Comparison of ENCODE assay signal across 9 cellular contexts in genomic region chr1:119372493-119373086, GRCh38. TPM values are rescaled to one million over a fixed set of nuclear protein-coding genes. Genes with fewer than 3 reads are reported as not detected.
DNase-seq lines count a peak whose midpoint lies in the region; ATAC-seq, FAIRE-seq and TF ChIP-seq lines count a peak whose summit lies in the region.
"Had no signal": no experiment of that assay in that cellular context is flagged by ENCODE, and none has a peak within 500 bp of the region (broad histone marks: within the 10 kb centered on the region; RNA-seq: fewer than 3 reads in every experiment).

No MANE protein-coding gene starts in this region.

- H3K14ac ChIP-seq in trophoblast cell (ENCODE audit: low read length), result no peak overlapping the region

- H4K91ac ChIP-seq in trophoblast cell (ENCODE audit: low read depth, low read length), result no peak overlapping the region

- H3K27ac ChIP-seq in brain microvascular endothelial cell (no peak overlapping the region), trophoblast cell (ENCODE audit: low read depth, low read length) (no peak overlapping the region)

- H3K4me1 Mint-ChIP-seq in effector memory CD8-positive, alpha-beta T cell (ENCODE audit: low read depth in 2 of 2), result no peaks in the 10 kb centered on the region

- H3K79me1 ChIP-seq in trophoblast cell (ENCODE audit: low read length), result no peaks in the 10 kb centered on the region

- peaks cover 22 to 25% of the 10 kb centered on the region in 2 donors for H3K27me3 Mint-ChIP-seq in effector memory CD8-positive, alpha-beta T cell

- H3K23ac ChIP-seq in trophoblast cell (ENCODE audit: low read length), result no peak overlapping the region

- no peak overlapping the region for H2AK5ac ChIP-seq in trophoblast cell (ENCODE audit: low read length)

- no peak overlapping the region for H3K27ac Mint-ChIP-seq in effector memory CD8-positive, alpha-beta T cell

- H3K4me1 ChIP-seq in trophoblast cell (ENCODE audit: control insufficient read depth in 1 of 2, insufficient read depth in 2 of 2, low read length in 2 of 2), result peaks cover 2 to 4% of the 10 kb centered on the region in 2 experiments

- H3K27me3 ChIP-seq in brain microvascular endothelial cell (replicated peaks) (no peaks in the 10 kb centered on the region), trophoblast cell (ENCODE audit: insufficient read depth, low read length) (no peaks in the 10 kb centered on the region)

- no peak overlapping the region for H3K18ac ChIP-seq in trophoblast cell (ENCODE audit: low read length)

- no peaks in the 10 kb centered on the region for H3K36me3 Mint-ChIP-seq in effector memory CD8-positive, alpha-beta T cell (ENCODE audit: insufficient read depth)

- no peak overlapping the region for H3K4me2 ChIP-seq in trophoblast cell (ENCODE audit: low read length)

- no peak overlapping the region for H4K8ac ChIP-seq in trophoblast cell (ENCODE audit: low read depth, low read length)

- no peak overlapping the region for H4K12ac ChIP-seq in trophoblast cell (ENCODE audit: low read depth, low read length)

- in situ Hi-C loops in brain microvascular endothelial cell (cut with HindIII; ENCODE audit: low pct_ligation_motif_present, low sequenced_read_pairs), result no loop called here

- no peaks in the 10 kb centered on the region for H3K9me3 Mint-ChIP-seq in effector memory CD8-positive, alpha-beta T cell

- H3K4me3 Mint-ChIP-seq in effector memory CD8-positive, alpha-beta T cell, result no peak overlapping the region

- H3K9ac ChIP-seq in trophoblast cell (ENCODE audit: low read length), result no peak overlapping the region

- H3K4ac ChIP-seq in trophoblast cell (ENCODE audit: low read depth, low read length), result no peak overlapping the region

- no peak overlapping the region for H2AFZ ChIP-seq in trophoblast cell (ENCODE audit: insufficient read depth, low read length, poor library complexity)

- no peak overlapping the region for H2BK120ac ChIP-seq in trophoblast cell (ENCODE audit: insufficient read depth, low read length, poor library complexity)

- H3K79me2 ChIP-seq in trophoblast cell (ENCODE audit: control insufficient read depth, insufficient read depth, low read length, poor library complexity), result no peaks in the 10 kb centered on the region

- peak; percentile 28 for TF ChIP-seq CTCF in brain microvascular endothelial cell (IDR thresholded peaks at IDR 0.05; ENCODE audit: low read depth, low read length, missing control alignments)

- H3K36me3 ChIP-seq in brain microvascular endothelial cell (replicated peaks) (no peaks in the 10 kb centered on the region), trophoblast cell (ENCODE audit: control insufficient read depth in 1 of 2, insufficient read depth in 2 of 2, low read length in 2 of 2) (no peaks in the 10 kb centered on the region)

- no peak for FAIRE-seq in HTR-8/SVneo (lab: Jason Lieb, UNC)

- ATAC-seq in GM19395 (IDR thresholded peaks at IDR 0.05; ENCODE audit: unreplicated experiment) (peak; percentile 81), GM19328 (IDR thresholded peaks at IDR 0.05; ENCODE audit: unreplicated experiment) (no peak)
- no peak for ATAC-seq in effector memory CD8-positive, alpha-beta T cell (replicated peaks)

- WGBS in trophoblast cell (ENCODE audit: extremely low coverage, insufficient coverage, insufficient read length), result no CpG with 5 or more reads among the region's 6 CpGs

- no peak overlapping the region for H2BK5ac ChIP-seq in trophoblast cell (ENCODE audit: low read depth, low read length, poor library complexity)

- DNase-seq in ELF-1 (ENCODE audit: low read depth, low spot score), result peak; percentile 76
- DNase-seq in HTR-8/SVneo (ENCODE audit: insufficient read length, low spot score), result peak; percentile 5
- DNase-seq in brain microvascular endothelial cell, result no peak
- peak; percentile 59 to 76 for DNase-seq in trophoblast cell
- DNase-seq in T-helper 2 cell, result no peak
- no peak for DNase-seq in effector memory CD8-positive, alpha-beta T cell

- no peak overlapping the region for H2BK12ac ChIP-seq in trophoblast cell (ENCODE audit: low read length)

- H3K9me3 ChIP-seq in trophoblast cell (ENCODE audit: insufficient read depth, low read depth, low read length), result no peaks in the 10 kb centered on the region

- no peak overlapping the region for H3K4me3 ChIP-seq in brain microvascular endothelial cell (ENCODE audit: low read depth, low read length)
- H3K4me3 ChIP-seq in trophoblast cell (ENCODE audit: low read depth, low read length), result no peak overlapping the region

RNA-seq across cellular contexts. Expression of gene HAO2, which starts 4.0 kb away (rescaled TPM):
- not detected in 2 replicates for polyA plus RNA-seq in trophoblast cell (2013)
- polyA plus RNA-seq: esophagus had no signal

RNA-seq across cellular contexts. Expression of gene HSD3B2, which starts 42.4 kb away (rescaled TPM):
- not detected in 2 replicates for polyA plus RNA-seq in trophoblast cell (2013)

Comparison
In these comparisons a context has a peak if more than half of its experiments do, and no peak if none do; other contexts are left out.
1. DNase-seq: peak in ELF-1 (single experiment), HTR-8/SVneo (single experiment) and trophoblast cell (2 of 2); none in brain microvascular endothelial cell (single experiment), T-helper 2 cell (0 of 5) and effector memory CD8-positive, alpha-beta T cell (0 of 3).